9 cellular contexts compared by ENCODE assay signal in the genomic region with DNA sequence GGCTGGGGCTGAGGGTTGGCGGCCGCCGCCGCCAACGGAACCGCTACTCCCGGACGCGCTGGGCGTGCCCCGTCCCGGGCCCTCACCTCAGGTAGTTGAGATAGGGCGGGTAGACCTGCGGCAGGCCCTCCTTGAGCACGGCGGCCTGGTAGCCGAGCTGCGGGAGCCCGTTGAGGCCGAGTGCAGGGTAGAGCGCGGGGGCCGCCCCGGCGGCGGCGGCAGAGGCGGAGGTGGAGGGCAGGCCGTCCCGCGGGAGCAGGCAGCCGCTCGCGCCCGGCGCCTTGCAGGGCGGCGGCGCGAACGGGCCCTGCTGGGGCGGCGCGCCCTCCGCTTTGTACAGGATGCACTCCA. TPM values are rescaled to one million over a fixed set of nuclear protein-coding genes. Genes with fewer than 3 reads are reported as not detected.
DNase-seq lines count a peak whose midpoint lies in the region; ATAC-seq and TF ChIP-seq lines count a peak whose summit lies in the region.
"Had no signal": no experiment of that assay in that cellular context is flagged by ENCODE, and none has a peak within 500 bp of the region (broad histone marks: within the 10 kb centered on the region; RNA-seq: fewer than 3 reads in every experiment).

No MANE protein-coding gene starts in this region.

- ATAC-seq in HG02885 (IDR thresholded peaks at IDR 0.05; ENCODE audit: poor library complexity, unreplicated experiment) (peak; percentile 34), GM18505 (IDR thresholded peaks at IDR 0.05; ENCODE audit: unreplicated experiment) (no peak)
- ATAC-seq in stimulated activated memory B cell treated with anti-CD40 and anti-IgM and Interleukin-4, amounts not matched to agents 10 μg/mL and 1 μg/mL and 100 μg/mL, for 72 hours: peak; percentile 53

- TF ChIP-seq POLR2A in GM18505 (IDR thresholded peaks at IDR 0.05; ENCODE audit: borderline replicate concordance, extremely low read depth, insufficient read depth, insufficient read length): no peak

- H3K4me3 Mint-ChIP-seq in chondrocyte (ENCODE audit: unreplicated experiment): peak overlapping the region; percentile 48
- H3K4me3 Mint-ChIP-seq in stimulated activated memory B cell treated with anti-CD40 and anti-IgM and Interleukin-4, amounts not matched to agents 10 μg/mL and 1 μg/mL and 100 μg/mL, for 72 hours: peak overlapping the region; percentile 73
- H3K4me3 Mint-ChIP-seq: activated naive CD4-positive, alpha-beta T cell treated with anti-CD3 and anti-CD28 coated beads for 36 hours had no signal

- H3K27me3 Mint-ChIP-seq in chondrocyte (ENCODE audit: low read depth): peaks cover 72% of the 10 kb centered on the region
- H3K27me3 Mint-ChIP-seq in stimulated activated memory B cell treated with anti-CD40 and anti-IgM and Interleukin-4, amounts not matched to agents 10 μg/mL and 1 μg/mL and 100 μg/mL, for 72 hours: peaks cover 67% of the 10 kb centered on the region

- DNase-seq in chondrocyte (ENCODE audit: low spot score) (no peak), kidney tubule cell (ENCODE audit: low spot score) (peak; percentile 6), foreskin melanocyte (no peak), NCI-H146 (lab: John Stamatoyannopoulos, UW) (no peak)
- no peak for DNase-seq in activated CD4-positive, alpha-beta T cell treated with anti-CD3 and anti-CD28 coated beads for 4 hours
- DNase-seq: activated naive CD4-positive, alpha-beta T cell treated with anti-CD3 and anti-CD28 coated beads for 36 hours had no signal

- peaks cover 16% of the 10 kb centered on the region for H3K4me1 Mint-ChIP-seq in chondrocyte (ENCODE audit: low read depth)
- H3K4me1 Mint-ChIP-seq in stimulated activated memory B cell treated with anti-CD40 and anti-IgM and Interleukin-4, amounts not matched to agents 10 μg/mL and 1 μg/mL and 100 μg/mL, for 72 hours: peaks cover 17% of the 10 kb centered on the region

- TF ChIP-seq CTCF in chondrocyte (IDR thresholded peaks at IDR 0.05): no peak

- H3K27ac Mint-ChIP-seq in chondrocyte (ENCODE audit: unreplicated experiment): no peak overlapping the region
- no peak overlapping the region for H3K27ac Mint-ChIP-seq in stimulated activated memory B cell treated with anti-CD40 and anti-IgM and Interleukin-4, amounts not matched to agents 10 μg/mL and 1 μg/mL and 100 μg/mL, for 72 hours
- H3K27ac Mint-ChIP-seq: activated naive CD4-positive, alpha-beta T cell treated with anti-CD3 and anti-CD28 coated beads for 36 hours had no signal

- peaks cover 3% of the 10 kb centered on the region for H3K36me3 Mint-ChIP-seq in chondrocyte (ENCODE audit: low read depth)
- H3K36me3 Mint-ChIP-seq in stimulated activated memory B cell treated with anti-CD40 and anti-IgM and Interleukin-4, amounts not matched to agents 10 μg/mL and 1 μg/mL and 100 μg/mL, for 72 hours: no peaks in the 10 kb centered on the region

- H3K9me3 Mint-ChIP-seq in chondrocyte (ENCODE audit: low read depth): no peaks in the 10 kb centered on the region
- H3K9me3 Mint-ChIP-seq in stimulated activated memory B cell treated with anti-CD40 and anti-IgM and Interleukin-4, amounts not matched to agents 10 μg/mL and 1 μg/mL and 100 μg/mL, for 72 hours: no peaks in the 10 kb centered on the region
- H3K9me3 Mint-ChIP-seq: activated naive CD4-positive, alpha-beta T cell treated with anti-CD3 and anti-CD28 coated beads for 36 hours had no signal

RNA-seq across cellular contexts. Expression of a gene that starts 2.3 kb away (rescaled TPM):
- total RNA-seq in chondrocyte: not detected in 3 replicates
- total RNA-seq: activated naive CD4-positive, alpha-beta T cell treated with anti-CD3 and anti-CD28 coated beads for 36 hours had no signal
